8 cellular contexts compared by ENCODE assay signal in the genomic region with DNA sequence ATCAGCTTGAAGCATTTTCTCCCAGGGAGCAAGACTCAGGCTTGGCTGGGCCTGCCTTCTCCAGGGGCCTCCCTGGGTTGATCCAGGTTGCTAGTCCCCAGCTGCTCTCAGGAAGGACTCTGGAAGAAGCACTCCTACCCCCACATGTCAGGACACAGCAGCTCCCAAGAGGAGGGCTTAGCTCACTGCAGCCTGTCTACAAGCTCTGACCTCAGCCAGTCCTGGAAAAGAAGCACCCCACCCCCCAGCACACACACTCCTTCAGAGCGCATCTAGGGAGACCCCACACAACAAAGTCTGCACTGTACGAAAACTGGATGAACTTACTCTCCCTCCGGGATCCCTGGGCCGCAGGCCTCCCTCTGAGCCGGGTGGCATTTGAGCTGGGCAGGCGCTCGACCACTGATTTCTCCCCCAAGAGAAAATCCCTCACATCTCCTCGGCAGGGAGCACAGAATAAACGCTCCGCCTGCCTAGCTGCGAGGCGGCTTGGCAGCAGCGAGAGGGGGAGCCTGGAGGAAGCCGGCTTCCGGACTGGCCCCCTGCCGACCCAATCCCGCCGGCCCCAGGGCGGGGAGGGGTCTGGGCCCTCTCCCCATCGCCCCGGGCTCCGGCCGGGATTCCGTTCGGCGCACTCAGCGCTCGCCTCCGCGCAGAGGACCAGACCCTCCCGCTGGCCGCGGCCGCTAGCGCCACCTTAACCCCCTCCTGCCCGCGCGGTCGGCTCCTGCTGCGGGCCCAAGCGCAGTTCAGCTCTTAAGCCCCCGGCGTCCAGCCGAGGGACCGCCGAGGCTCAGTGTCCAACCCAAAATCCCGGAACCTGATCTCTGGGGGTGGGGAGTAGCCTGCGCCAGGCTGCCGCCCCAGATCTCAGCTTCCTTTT. TPM values are rescaled to one million over a fixed set of nuclear protein-coding genes. Genes with fewer than 3 reads are reported as not detected.
DNase-seq lines count a peak whose midpoint lies in the region; ATAC-seq and TF ChIP-seq lines count a peak whose summit lies in the region.

KCNA2 (minus strand) TSS at position 458 of the 883 bp plus-strand sequence. CDS start 1,576 bp downstream, outside the sequence.

- H3K18ac ChIP-seq in mesenchymal stem cell (ENCODE audit: low read depth in 1 of 2, low read length in 2 of 2) = no peak within 1 kb of the TSS

- H3K27me3 ChIP-seq in OCI-LY3 (ENCODE audit: low read depth, low read length) = peaks cover 13% of the 10 kb centered on the region
- H3K27me3 ChIP-seq in mesenchymal stem cell (ENCODE audit: control insufficient read depth in 1 of 2, insufficient read depth in 1 of 2, low read length in 2 of 2) = peaks cover 74 to 86% of the 10 kb centered on the region in 2 experiments

- H3K23ac ChIP-seq in mesenchymal stem cell (ENCODE audit: low read length in 2 of 2) = peak within 1 kb of the TSS in 1 of 2 experiments; percentile 67

- peak within 1 kb of the TSS; percentile 93; the same call in 1 of the 2 replicates for H2AFZ ChIP-seq in OCI-LY3 (ENCODE audit: low read depth, low read length)
- no peak within 1 kb of the TSS for H2AFZ ChIP-seq in mesenchymal stem cell (ENCODE audit: low read depth, low read length)

- no peaks in the 10 kb centered on the region for H3K79me1 ChIP-seq in mesenchymal stem cell (replicated peaks; ENCODE audit: low read length, poor library complexity, severe bottlenecking)

- no peak within 1 kb of the TSS for H2BK120ac ChIP-seq in mesenchymal stem cell (ENCODE audit: low read depth, low read length)

- ATAC-seq in GM21723 (IDR thresholded peaks at IDR 0.05; ENCODE audit: unreplicated experiment) (no peak), GM19395 (IDR thresholded peaks at IDR 0.05; ENCODE audit: unreplicated experiment) (no peak)

- H4K20me1 ChIP-seq in OCI-LY3 (ENCODE audit: insufficient read depth, low read length) = no peaks in the 10 kb centered on the region

- no peak within 1 kb of the TSS for H3K27ac ChIP-seq in OCI-LY3 (ENCODE audit: low read length)
- H3K27ac ChIP-seq in mesenchymal stem cell (ENCODE audit: low read length, poor library complexity, severe bottlenecking) = no peak within 1 kb of the TSS
- H3K27ac ChIP-seq in temporal lobe (ENCODE audit: low read depth, low read length) = peak within 1 kb of the TSS; percentile 85

- no peak within 1 kb of the TSS for H3K14ac ChIP-seq in mesenchymal stem cell (ENCODE audit: low read length in 2 of 2)

- H2BK12ac ChIP-seq in mesenchymal stem cell (ENCODE audit: low read length in 2 of 2) = no peak within 1 kb of the TSS

- H3K36me3 ChIP-seq in OCI-LY3 (replicated peaks; ENCODE audit: low read depth, low read length) = no peaks in the 10 kb centered on the region
- no peaks in the 10 kb centered on the region for H3K36me3 ChIP-seq in mesenchymal stem cell (ENCODE audit: control insufficient read depth in 1 of 2, insufficient read depth in 2 of 2, low read depth in 1 of 2, low read length in 2 of 2)

- H3K4me1 ChIP-seq in OCI-LY3 (ENCODE audit: low read length) (peaks cover 6% of the 10 kb centered on the region), mesenchymal stem cell (ENCODE audit: control insufficient read depth, insufficient read depth, low read depth, low read length) (peaks cover 16% of the 10 kb centered on the region)

- H3K79me2 ChIP-seq in OCI-LY3 (ENCODE audit: low read length) = no peaks in the 10 kb centered on the region

- H3K9ac ChIP-seq in OCI-LY3 (ENCODE audit: low read length) (peak within 1 kb of the TSS; percentile 57; the same call in 1 of the 2 replicates), mesenchymal stem cell (ENCODE audit: low read length) (peak within 1 kb of the TSS; percentile 8)

- H4K91ac ChIP-seq in mesenchymal stem cell (ENCODE audit: low read length) = no peak within 1 kb of the TSS

- no peak within 1 kb of the TSS for H2BK15ac ChIP-seq in mesenchymal stem cell (ENCODE audit: low read depth, poor library complexity, severe bottlenecking)

- DNase-seq in NCI-H2029 (lab: John Stamatoyannopoulos, UW) (peak; percentile 26), NCI-H2029 treated with DMSO at 0.1 percent for 48 hours (lab: John Stamatoyannopoulos, UW) (no peak), ecto neural progenitor cell (ENCODE audit: low spot score) (peak; percentile 80), mesenchymal stem cell (peak; percentile 18)

- no peak for TF ChIP-seq CTCF in OCI-LY3 (IDR thresholded peaks at IDR 0.05; ENCODE audit: low read depth, low read length)

- H3K9me3 ChIP-seq in OCI-LY3 (ENCODE audit: insufficient read depth, low read length) (no peaks in the 10 kb centered on the region), mesenchymal stem cell (ENCODE audit: control insufficient read depth, low read length) (no peaks in the 10 kb centered on the region)

- H3K4ac ChIP-seq in mesenchymal stem cell (ENCODE audit: low read depth in 1 of 2, low read length in 2 of 2) = no peak within 1 kb of the TSS

- under 1% methylated on average over 49 of the region's 49 CpGs for WGBS in mesenchymal stem cell

- H3K4me2 ChIP-seq in OCI-LY3 (ENCODE audit: low read length) (peak within 1 kb of the TSS; percentile 100), mesenchymal stem cell (ENCODE audit: low read length, poor library complexity, severe bottlenecking) (peak within 1 kb of the TSS; percentile 93)

- no peak within 1 kb of the TSS for H2BK5ac ChIP-seq in mesenchymal stem cell (ENCODE audit: low read depth, low read length, poor library complexity, severe bottlenecking)

- H3K4me3 ChIP-seq in OCI-LY3 (ENCODE audit: low read length) = peak within 1 kb of the TSS; percentile 93
- peak within 1 kb of the TSS; percentile 41 to 71 for H3K4me3 ChIP-seq in mesenchymal stem cell (ENCODE audit: insufficient read depth in 1 of 2, low read depth in 1 of 2, low read length in 2 of 2)

- no peak within 1 kb of the TSS for H4K8ac ChIP-seq in mesenchymal stem cell (ENCODE audit: low read length)

- H2AK5ac ChIP-seq in mesenchymal stem cell (ENCODE audit: low read length, severe bottlenecking) = no peak within 1 kb of the TSS

RNA-seq across cellular contexts. Expression of gene KCNA2, which starts in this region (rescaled TPM):
- not detected for polyA plus RNA-seq in mesenchymal stem cell (2013, experiment 1 of 2)
- 0.01 TPM for polyA plus RNA-seq in mesenchymal stem cell (2013, experiment 2 of 2)
- 5.4 TPM for total RNA-seq in temporal lobe
